In the genomic region with DNA sequence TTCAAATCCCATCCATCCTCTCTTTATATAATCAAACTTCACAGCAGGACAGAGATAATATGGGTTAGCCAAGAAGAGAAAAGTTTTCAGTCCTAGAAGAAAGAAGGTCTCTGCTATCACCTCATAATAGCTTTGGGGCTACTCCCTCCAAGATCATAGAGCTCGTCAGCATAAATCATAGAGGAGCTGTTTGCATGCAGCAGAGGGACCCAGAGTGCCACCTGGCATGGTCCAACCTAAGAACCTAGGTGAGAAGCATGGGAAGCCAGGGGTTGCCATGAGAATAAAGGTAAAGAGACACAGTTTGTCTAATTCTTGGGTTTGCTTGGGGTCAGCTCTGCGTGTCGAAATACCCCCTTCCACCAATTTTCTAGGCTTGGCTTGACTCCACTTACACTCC, we compare ENCODE assay signal across 21 cellular contexts.
DNase-seq lines count a peak whose midpoint lies in the region; ATAC-seq and TF ChIP-seq lines count a peak whose summit lies in the region.
"Had no signal": no experiment of that assay in that cellular context is flagged by ENCODE, and none has a peak within 500 bp of the region (broad histone marks: within the 10 kb centered on the region; RNA-seq: fewer than 3 reads in every experiment).

No MANE protein-coding gene starts in this region.

- TF ChIP-seq CTCF in SK-N-SH (IDR thresholded peaks at IDR 0.05) (no peak), mesothelial cell of epicardium (IDR thresholded peaks at IDR 0.05; ENCODE audit: unreplicated experiment) (no peak), esophagus squamous epithelium (IDR thresholded peaks at IDR 0.05) (peak in 2 of 6 experiments; percentile 15 to 24), WTC11 (IDR thresholded peaks at IDR 0.05) (no peak)

- DNase-seq in SK-N-SH = no peak
- DNase-seq in SK-MEL-5 (ENCODE audit: low read depth, low spot score) = peak; percentile 29
- no peak for DNase-seq in mesothelial cell of epicardium (ENCODE audit: low spot score in 2 of 2, unreplicated experiment in 2 of 2)
- no peak for DNase-seq in esophagus squamous epithelium (lab: John Stamatoyannopoulos, UW)
- no peak for DNase-seq in H4 (ENCODE audit: low spot score)
- no peak for DNase-seq in WTC11 (ENCODE audit: low spot score)
- DNase-seq: activated naive CD4-positive, alpha-beta T cell; activated T-cell treated with anti-CD3 and anti-CD28 coated beads for 4 hours; CD8-positive, alpha-beta memory T cell; heart left ventricle; NCI-H1105; NCI-H524; ovary had no signal

- H3K27ac ChIP-seq in SK-N-SH (ENCODE audit: low read depth in 2 of 2, low read length in 1 of 2) (no peak overlapping the region), esophagus squamous epithelium (peak overlapping the region in 2 of 4 donors; percentile 6 to 61)
- H3K27ac ChIP-seq: heart left ventricle, KMS-11, ovary had no signal

- intact Hi-C loops in esophagus squamous epithelium (cut with DNase I) = no loop called here

- H3K4me3 Mint-ChIP-seq in mesothelial cell of epicardium (no peak overlapping the region), WTC11 (no peak overlapping the region)
- H3K4me3 Mint-ChIP-seq: CD8-positive, alpha-beta memory T cell; effector memory CD8-positive, alpha-beta T cell; stimulated activated naive CD8-positive, alpha-beta T cell treated with anti-CD3 and anti-CD28 coated beads, Interleukin-15, Interleukin-2, amounts not matched to agents 100 ng/mL and 50 ng/mL, for 24 hours; type B pancreatic cell had no signal

- no peaks in the 10 kb centered on the region; a peak in 1 of 4 replicates for H3K4me1 ChIP-seq in SK-N-SH (ENCODE audit: control insufficient read depth in 1 of 2, insufficient read depth in 2 of 2, low read depth in 1 of 2, low read length in 1 of 2)
- peaks cover 0 to 33% (median 14%) of the 10 kb centered on the region in 3 donors for H3K4me1 ChIP-seq in esophagus squamous epithelium

- H3K79me2 ChIP-seq in SK-N-SH (ENCODE audit: insufficient read depth) = no peaks in the 10 kb centered on the region

- H3K27me3 Mint-ChIP-seq in mesothelial cell of epicardium (ENCODE audit: low read depth) = no peaks in the 10 kb centered on the region
- H3K27me3 Mint-ChIP-seq in WTC11 (ENCODE audit: low read depth) = peaks cover 18% of the 10 kb centered on the region
- H3K27me3 Mint-ChIP-seq: type B pancreatic cell had no signal

- POLR2A ChIA-PET in SK-N-SH (lab: Yijun Ruan, JAX) (no interaction called here), WTC11 (lab: Charles Lee) (no interaction called here)

- H3K27me3 ChIP-seq in SK-N-SH (ENCODE audit: insufficient read depth) (no peaks in the 10 kb centered on the region), esophagus squamous epithelium (peaks cover 0 to 15% (median 0%) of the 10 kb centered on the region in 4 donors)
- H3K27me3 ChIP-seq: heart left ventricle, ovary had no signal

- H3K9ac ChIP-seq in SK-N-SH = no peak overlapping the region
- H3K9ac ChIP-seq: KMS-11 had no signal

- H3K36me3 Mint-ChIP-seq in mesothelial cell of epicardium (no peaks in the 10 kb centered on the region), WTC11 (no peaks in the 10 kb centered on the region)
- H3K36me3 Mint-ChIP-seq: CD8-positive, alpha-beta memory T cell had no signal

- no peak for ATAC-seq in SK-N-SH treated with all-trans-retinoic acid at 6 μM for 48 hours
- no peak for ATAC-seq in WTC11
- ATAC-seq: effector memory CD8-positive, alpha-beta T cell; heart left ventricle; sciatic nerve had no signal

- no peaks in the 10 kb centered on the region for H4K20me1 ChIP-seq in SK-N-SH (ENCODE audit: insufficient read depth)

- TF ChIP-seq POLR2A in esophagus squamous epithelium (IDR thresholded peaks at IDR 0.05) = no peak

- CTCF ChIA-PET in SK-N-SH (lab: Yijun Ruan, JAX) (interaction anchor here (0.7 to 2.8 kb wide), 6 partner anchors 18 to 767 kb away, joined by 3 to 7 read pairs (median 3); a partner anchor contains a TSS), WTC11 (lab: Charles Lee) (interaction anchor here (1.1 kb wide), 1 partner anchor 87 kb away, joined by 4 read pairs; a partner anchor contains a TSS)

- H3K4me1 Mint-ChIP-seq in mesothelial cell of epicardium (peaks cover 50% of the 10 kb centered on the region), WTC11 (peaks cover 12% of the 10 kb centered on the region)
- H3K4me1 Mint-ChIP-seq: CD8-positive, alpha-beta memory T cell had no signal

- H3K27ac Mint-ChIP-seq in mesothelial cell of epicardium (peak overlapping the region; percentile 8), WTC11 (no peak overlapping the region)
- H3K27ac Mint-ChIP-seq: CD8-positive, alpha-beta memory T cell; effector memory CD8-positive, alpha-beta T cell; stimulated activated naive CD8-positive, alpha-beta T cell treated with anti-CD3 and anti-CD28 coated beads, Interleukin-15, Interleukin-2, amounts not matched to agents 100 ng/mL and 50 ng/mL, for 24 hours; type B pancreatic cell had no signal

- peak; percentile 12; the same call in 1 of the 2 replicates for TF ChIP-seq RAD21 in SK-N-SH (IDR thresholded peaks at IDR 0.05; ENCODE audit: low read length)
- TF ChIP-seq RAD21 in Ishikawa (IDR thresholded peaks at IDR 0.05; ENCODE audit: low read depth) = peak; percentile 65

- no peaks in the 10 kb centered on the region for H3K9me3 ChIP-seq in SK-N-SH
- no peaks in the 10 kb centered on the region for H3K9me3 ChIP-seq in esophagus squamous epithelium
- H3K9me3 ChIP-seq: heart left ventricle, ovary had no signal

- 33% methylated on average over 3 of the region's 3 CpGs for WGBS in SK-N-SH (ENCODE audit: low lambda C conversion rate)
- WGBS in esophagus squamous epithelium, 2 donors = 64 to 89% methylated on average over 2 to 3 of the region's 3 CpGs

- H3K9me3 Mint-ChIP-seq in mesothelial cell of epicardium (no peaks in the 10 kb centered on the region), WTC11 (no peaks in the 10 kb centered on the region)
- H3K9me3 Mint-ChIP-seq: CD8-positive, alpha-beta memory T cell; effector memory CD8-positive, alpha-beta T cell; stimulated activated naive CD8-positive, alpha-beta T cell treated with anti-CD3 and anti-CD28 coated beads, Interleukin-15, Interleukin-2, amounts not matched to agents 100 ng/mL and 50 ng/mL, for 24 hours had no signal

- H3K4me3 ChIP-seq in SK-N-SH (ENCODE audit: low read depth in 2 of 2, low read length in 1 of 2) (no peak overlapping the region), esophagus squamous epithelium (no peak overlapping the region)
- H3K4me3 ChIP-seq: heart left ventricle, lung, ovary had no signal

- H3K9me2 ChIP-seq in SK-N-SH = no peaks in the 10 kb centered on the region

- H2AFZ ChIP-seq in SK-N-SH (ENCODE audit: low read depth) = no peak overlapping the region

- H3K4me2 ChIP-seq in SK-N-SH = no peak overlapping the region
- H3K4me2 ChIP-seq: KMS-11 had no signal

- TF ChIP-seq EP300 in SK-N-SH (IDR thresholded peaks at IDR 0.05; ENCODE audit: borderline replicate concordance in 1 of 2, low read depth in 1 of 2, low read length in 1 of 2) = no peak
- no peak for TF ChIP-seq EP300 in Ishikawa (IDR thresholded peaks at IDR 0.05; ENCODE audit: borderline replicate concordance)

- H3F3A ChIP-seq in SK-N-SH (replicated peaks; ENCODE audit: insufficient read depth) = no peaks in the 10 kb centered on the region

- H3K36me3 ChIP-seq in SK-N-SH (replicated peaks in 1 of 2; ENCODE audit: control insufficient read depth in 1 of 2, insufficient read depth in 2 of 2, low read length in 1 of 2) (no peaks in the 10 kb centered on the region), esophagus squamous epithelium (no peaks in the 10 kb centered on the region)
- H3K36me3 ChIP-seq: heart left ventricle, ovary had no signal

- in situ Hi-C loops in SK-MEL-5 (cut with HindIII; ENCODE audit: low pct_unique_long_range_greater_than_20kb, low sequenced_read_pairs) = no loop called here

TF ChIP-seq in SK-N-SH, 30 proteins besides CTCF, POLR2A, EP300 and RAD21:
- no peak for TF ChIP-seq CHD2 (IDR thresholded peaks at IDR 0.05; ENCODE audit: low read length, partially characterized antibody)

TF ChIP-seq in SK-N-SH treated with all-trans-retinoic acid at 6 μM for 48 hours, 23 proteins besides CTCF, POLR2A, EP300 and RAD21 (continues in another document):
- TF ChIP-seq ZFP30 (CRISPR knock-in tag; IDR thresholded peaks at IDR 0.05) (no peak), ZNF8 (CRISPR knock-in tag; IDR thresholded peaks at IDR 0.05) (no peak), PPARA (CRISPR knock-in tag; IDR thresholded peaks at IDR 0.05; ENCODE audit: borderline replicate concordance) (no peak), ZFP3 (CRISPR knock-in tag; IDR thresholded peaks at IDR 0.05) (no peak), GLIS3 (CRISPR knock-in tag; IDR thresholded peaks at IDR 0.05) (no peak), CSDC2 (CRISPR knock-in tag; IDR thresholded peaks at IDR 0.05) (no peak), ZNF565 (CRISPR knock-in tag; conservative IDR thresholded peaks at IDR 0.05; ENCODE audit: low read depth) (no peak)

TF ChIP-seq in Ishikawa, 13 proteins besides CTCF, POLR2A, EP300 and RAD21:
- TF ChIP-seq CEBPB (IDR thresholded peaks at IDR 0.05) (no peak), YY1 (IDR thresholded peaks at IDR 0.05; ENCODE audit: low read depth) (no peak), TAF1 (IDR thresholded peaks at IDR 0.05; ENCODE audit: low read depth) (no peak), ZBTB7A (IDR thresholded peaks at IDR 0.05; ENCODE audit: low read depth) (no peak)

TF ChIP-seq in WTC11, 78 proteins besides CTCF, POLR2A, EP300 and RAD21 (continues in another document):
- TF ChIP-seq ZBTB21 (CRISPR knock-in tag; IDR thresholded peaks at IDR 0.05; ENCODE audit: borderline replicate concordance) (no peak), SP1 (CRISPR knock-in tag; conservative IDR thresholded peaks at IDR 0.05) (no peak), FOXJ3 (CRISPR knock-in tag; IDR thresholded peaks at IDR 0.05; ENCODE audit: borderline replicate concordance) (no peak)
- TF ChIP-seq, protein P1, sequence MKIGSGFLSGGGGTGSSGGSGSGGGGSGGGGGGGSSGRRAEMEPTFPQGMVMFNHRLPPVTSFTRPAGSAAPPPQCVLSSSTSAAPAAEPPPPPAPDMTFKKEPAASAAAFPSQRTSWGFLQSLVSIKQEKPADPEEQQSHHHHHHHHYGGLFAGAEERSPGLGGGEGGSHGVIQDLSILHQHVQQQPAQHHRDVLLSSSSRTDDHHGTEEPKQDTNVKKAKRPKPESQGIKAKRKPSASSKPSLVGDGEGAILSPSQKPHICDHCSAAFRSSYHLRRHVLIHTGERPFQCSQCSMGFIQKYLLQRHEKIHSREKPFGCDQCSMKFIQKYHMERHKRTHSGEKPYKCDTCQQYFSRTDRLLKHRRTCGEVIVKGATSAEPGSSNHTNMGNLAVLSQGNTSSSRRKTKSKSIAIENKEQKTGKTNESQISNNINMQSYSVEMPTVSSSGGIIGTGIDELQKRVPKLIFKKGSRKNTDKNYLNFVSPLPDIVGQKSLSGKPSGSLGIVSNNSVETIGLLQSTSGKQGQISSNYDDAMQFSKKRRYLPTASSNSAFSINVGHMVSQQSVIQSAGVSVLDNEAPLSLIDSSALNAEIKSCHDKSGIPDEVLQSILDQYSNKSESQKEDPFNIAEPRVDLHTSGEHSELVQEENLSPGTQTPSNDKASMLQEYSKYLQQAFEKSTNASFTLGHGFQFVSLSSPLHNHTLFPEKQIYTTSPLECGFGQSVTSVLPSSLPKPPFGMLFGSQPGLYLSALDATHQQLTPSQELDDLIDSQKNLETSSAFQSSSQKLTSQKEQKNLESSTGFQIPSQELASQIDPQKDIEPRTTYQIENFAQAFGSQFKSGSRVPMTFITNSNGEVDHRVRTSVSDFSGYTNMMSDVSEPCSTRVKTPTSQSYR (CRISPR knock-in tag; IDR thresholded peaks at IDR 0.05) = no peak
